33 cellular contexts compared by ENCODE assay signal in genomic region chr2:30731248-30731647, GRCh38.
"Had no signal": no experiment of that assay in that cellular context is flagged by ENCODE, and none has a peak within 500 bp of the region (broad histone marks: within the 10 kb centered on the region; RNA-seq: fewer than 3 reads in every experiment).

No MANE protein-coding gene starts in this region.

- H3K27ac Mint-ChIP-seq: activated CD4-positive, alpha-beta T cell treated with anti-CD3 and anti-CD28 coated beads for 36 hours; activated CD4-positive, alpha-beta T cell treated with anti-CD3 and anti-CD28 coated beads, Interleukin-2, amount 10 ng/mL, durations not matched to agents 7 days and 5 days; activated CD8-positive, alpha-beta T cell treated with anti-CD3 and anti-CD28 coated beads, Interleukin-2, amount 10 ng/mL, durations not matched to agents 7 days and 5 days; activated naive CD4-positive, alpha-beta T cell treated with anti-CD3 and anti-CD28 coated beads, Interleukin-2, amount 10 ng/mL, durations not matched to agents 7 days and 5 days; activated naive CD8-positive, alpha-beta T cell; activated naive CD8-positive, alpha-beta T cell treated with anti-CD3 and anti-CD28 coated beads, Interleukin-2, amount 50 U/mL, for 24 hours; activated T-cell treated with anti-CD3 and anti-CD28 coated beads, Interleukin-2, amount 50 U/mL, for 24 hours; activated T-helper 2 cell treated with anti-CD3 and anti-CD28 coated beads, Interferon-gamma antibody, Interleukin-2, Interleukin-4, amounts not matched to agents 10 μg/mL and 5 μg/mL and 100 μg/mL, durations not matched to agents 14 hours and 24 hours and 36 hours had no signal

- H3K9ac ChIP-seq: KMS-11 had no signal

- H3K9me3 Mint-ChIP-seq: activated CD4-positive, alpha-beta T cell treated with anti-CD3 and anti-CD28 coated beads, Interleukin-2, amount 10 ng/mL, durations not matched to agents 7 days and 5 days; activated naive CD4-positive, alpha-beta T cell treated with anti-CD3 and anti-CD28 coated beads, Interleukin-2, amount 10 ng/mL, durations not matched to agents 7 days and 5 days; activated naive CD8-positive, alpha-beta T cell treated with anti-CD3 and anti-CD28 coated beads, Interleukin-2, amount 50 U/mL, for 24 hours; activated T-cell treated with anti-CD3 and anti-CD28 coated beads, Interleukin-2, amount 50 U/mL, for 24 hours; activated T-helper 2 cell treated with anti-CD3 and anti-CD28 coated beads, Interferon-gamma antibody, Interleukin-2, Interleukin-4, amounts not matched to agents 10 μg/mL and 5 μg/mL and 100 μg/mL, durations not matched to agents 14 hours and 24 hours and 36 hours had no signal

- DNase-seq: activated CD4-positive, alpha-beta T cell treated with anti-CD3 and anti-CD28 coated beads for 36 hours; activated CD4-positive, alpha-beta T cell treated with anti-CD3 and anti-CD28 coated beads, Interleukin-2, amount 10 ng/mL, durations not matched to agents 7 days and 5 days; activated CD4-positive, alpha-beta T cell treated with anti-CD3 and anti-CD28 coated beads, Interleukin-2, amount 50 U/mL, for 48 hours; activated CD4-positive, CD25-positive, alpha-beta regulatory T cell; activated CD8-positive, alpha-beta T cell treated with anti-CD3 and anti-CD28 coated beads, Interleukin-2, amount 10 ng/mL, durations not matched to agents 7 days and 5 days; activated naive CD4-positive, alpha-beta T cell treated with anti-CD3 and anti-CD28 coated beads, Interleukin-2, amount 10 ng/mL, durations not matched to agents 7 days and 5 days; activated naive CD8-positive, alpha-beta T cell treated with anti-CD3 and anti-CD28 coated beads, Interleukin-2, amount 50 U/mL, for 24 hours; activated T-cell treated with anti-CD3 and anti-CD28 coated beads, Interleukin-2, amount 50 U/mL, for 24 hours; NCI-H1092 treated with DMSO at 0.1 percent for 48 hours; NCI-H1417; NCI-H146; NCI-H187; NCI-H2029 treated with DMSO at 0.1 percent for 48 hours; NCI-H2107; NCI-H2171; NCI-H510A; NCI-H526; NCI-H748 treated with DMSO at 0.1 percent for 48 hours; NK-92 treated with Interleukin-12 subunit alpha and Interleukin-12 subunit beta, amount 100 ng/mL, for 24 hours; PC-3; RPMI8226; SIG-M5; T-helper 1 cell; T-helper 2 cell; T-helper 9 cell had no signal

- H3K27me3 ChIP-seq: ascending aorta, breast epithelium, Peyer's patch had no signal

- H3K36me3 ChIP-seq: ascending aorta, breast epithelium had no signal

- ATAC-seq: activated CD4-positive, alpha-beta T cell treated with anti-CD3 and anti-CD28 coated beads for 36 hours; activated CD8-positive, alpha-beta T cell treated with anti-CD3 and anti-CD28 coated beads, Interleukin-2, amount 10 ng/mL, durations not matched to agents 7 days and 5 days; activated naive CD8-positive, alpha-beta T cell treated with anti-CD3 and anti-CD28 coated beads, Interleukin-2, amount 50 U/mL, for 24 hours; PC-3; SK-N-SH treated with all-trans-retinoic acid at 6 μM for 48 hours had no signal

- H3K9me3 ChIP-seq: ascending aorta, breast epithelium, Peyer's patch had no signal

- H3K4me1 Mint-ChIP-seq: activated CD4-positive, alpha-beta T cell treated with anti-CD3 and anti-CD28 coated beads for 36 hours; activated CD4-positive, alpha-beta T cell treated with anti-CD3 and anti-CD28 coated beads, Interleukin-2, amount 10 ng/mL, durations not matched to agents 7 days and 5 days; activated naive CD4-positive, alpha-beta T cell treated with anti-CD3 and anti-CD28 coated beads, Interleukin-2, amount 10 ng/mL, durations not matched to agents 7 days and 5 days; activated naive CD8-positive, alpha-beta T cell treated with anti-CD3 and anti-CD28 coated beads, Interleukin-2, amount 50 U/mL, for 24 hours had no signal

- H3K27ac ChIP-seq: ascending aorta, breast epithelium, KMS-11, Peyer's patch, VCaP had no signal

- H3K4me2 ChIP-seq: KMS-11 had no signal

- H3K4me3 Mint-ChIP-seq: activated CD4-positive, alpha-beta T cell treated with anti-CD3 and anti-CD28 coated beads for 36 hours; activated CD4-positive, alpha-beta T cell treated with anti-CD3 and anti-CD28 coated beads, Interleukin-2, amount 10 ng/mL, durations not matched to agents 7 days and 5 days; activated CD8-positive, alpha-beta T cell treated with anti-CD3 and anti-CD28 coated beads, Interleukin-2, amount 10 ng/mL, durations not matched to agents 7 days and 5 days; activated naive CD4-positive, alpha-beta T cell treated with anti-CD3 and anti-CD28 coated beads, Interleukin-2, amount 10 ng/mL, durations not matched to agents 7 days and 5 days; activated naive CD8-positive, alpha-beta T cell; activated naive CD8-positive, alpha-beta T cell treated with anti-CD3 and anti-CD28 coated beads, Interleukin-2, amount 50 U/mL, for 24 hours; activated T-cell treated with anti-CD3 and anti-CD28 coated beads, Interleukin-2, amount 50 U/mL, for 24 hours had no signal

- H3K4me1 ChIP-seq: ascending aorta, breast epithelium, Peyer's patch had no signal

- H3K36me3 Mint-ChIP-seq: activated naive CD4-positive, alpha-beta T cell treated with anti-CD3 and anti-CD28 coated beads, Interleukin-2, amount 10 ng/mL, durations not matched to agents 7 days and 5 days; activated naive CD8-positive, alpha-beta T cell had no signal

- H3K4me3 ChIP-seq: ascending aorta, breast epithelium, Peyer's patch had no signal
